Comparison of ENCODE assay signal across 19 cellular contexts in genomic region chr19:3316132-3316648, GRCh38. TPM values are rescaled to one million over a fixed set of nuclear protein-coding genes. Genes with fewer than 3 reads are reported as not detected.
DNase-seq lines count a peak whose midpoint lies in the region; ATAC-seq and TF ChIP-seq lines count a peak whose summit lies in the region.
"Had no signal": no experiment of that assay in that cellular context is flagged by ENCODE, and none has a peak within 500 bp of the region (broad histone marks: within the 10 kb centered on the region; RNA-seq: fewer than 3 reads in every experiment).

No MANE protein-coding gene starts in this region.

- no peak overlapping the region for H3K4me2 ChIP-seq in neural progenitor cell
- H3K4me2 ChIP-seq: BLaER1 treated with 17β-estradiol and CSF1 and Interleukin-3, amounts not matched to agents 10 nM and 100 nM; GM23338 had no signal

- no peaks in the 10 kb centered on the region for H3K36me3 ChIP-seq in neural progenitor cell
- H3K36me3 ChIP-seq: BLaER1 treated with 17β-estradiol and CSF1 and Interleukin-3, amounts not matched to agents 10 nM and 100 nM had no signal

- H3K27me3 Mint-ChIP-seq in T-helper 17 cell (peaks cover 35% of the 10 kb centered on the region), neural progenitor cell (ENCODE audit: insufficient read depth, low read depth) (peaks cover 21% of the 10 kb centered on the region)

- H3K4me1 Mint-ChIP-seq in T-helper 17 cell (peaks cover 4% of the 10 kb centered on the region), neural progenitor cell (no peaks in the 10 kb centered on the region)
- H3K4me1 Mint-ChIP-seq: B cell, GM23338, IgD-negative memory B cell had no signal

- no peak overlapping the region for H3K4me3 Mint-ChIP-seq in T-helper 17 cell
- peak overlapping the region; percentile 60 for H3K4me3 Mint-ChIP-seq in neural progenitor cell
- H3K4me3 Mint-ChIP-seq: B cell; CD8-positive, alpha-beta T cell; GM23338; HFFc6; IgD-negative memory B cell had no signal

- H3K9me3 ChIP-seq in T-helper 17 cell (ENCODE audit: control insufficient read depth, low read length, poor library complexity, severe bottlenecking) (no peaks in the 10 kb centered on the region), neural progenitor cell (ENCODE audit: low read depth) (no peaks in the 10 kb centered on the region)
- H3K9me3 ChIP-seq: BLaER1 treated with 17β-estradiol and CSF1 and Interleukin-3, amounts not matched to agents 10 nM and 100 nM had no signal

- peaks cover 2% of the 10 kb centered on the region for H3K36me3 Mint-ChIP-seq in T-helper 17 cell (ENCODE audit: low read depth)
- H3K36me3 Mint-ChIP-seq in neural progenitor cell, result no peaks in the 10 kb centered on the region
- H3K36me3 Mint-ChIP-seq: CD8-positive, alpha-beta T cell; IgD-negative memory B cell had no signal

- DNase-seq in Right ventricle myocardium superior (peak; percentile 9), left ventricle myocardium superior (no peak), T-helper 17 cell (no peak), neural progenitor cell (ENCODE audit: low spot score) (no peak), DMS114 treated with DMSO at 0.1 percent for 48 hours (lab: John Stamatoyannopoulos, UW; ENCODE audit: unreplicated experiment) (no peak), NOMO-1 treated with dmso at 0.1 percent for 144 hours (lab: John Stamatoyannopoulos, UW; ENCODE audit: unreplicated experiment) (no peak), T1000 (lab: John Stamatoyannopoulos, UW) (no peak)
- DNase-seq: 8988T; CD8-positive, alpha-beta T cell; COR-L47; DMS153; DMS79; GDM1; HCEC 1CT; HFFc6 had no signal

- H3K27ac Mint-ChIP-seq in T-helper 17 cell, result peak overlapping the region; percentile 46
- no peak overlapping the region for H3K27ac Mint-ChIP-seq in neural progenitor cell
- H3K27ac Mint-ChIP-seq: B cell; CD8-positive, alpha-beta T cell; GM23338; HFFc6; IgD-negative memory B cell had no signal

- no peaks in the 10 kb centered on the region for H3K79me2 ChIP-seq in neural progenitor cell (ENCODE audit: low read depth)

- TF ChIP-seq CTCF in neural progenitor cell (IDR thresholded peaks at IDR 0.05), result no peak

- H4K20me1 ChIP-seq in neural progenitor cell (ENCODE audit: low read depth), result no peaks in the 10 kb centered on the region

- H2AFZ ChIP-seq in neural progenitor cell (replicated peaks), result no peak overlapping the region
- H2AFZ ChIP-seq: GM23338 had no signal

- H3K27ac ChIP-seq in neural progenitor cell, result no peak overlapping the region
- H3K27ac ChIP-seq: BLaER1 treated with 17β-estradiol and CSF1 and Interleukin-3, amounts not matched to agents 10 nM and 100 nM had no signal

- H3K4me1 ChIP-seq in neural progenitor cell, result no peaks in the 10 kb centered on the region

- H3F3A ChIP-seq in neural progenitor cell (ENCODE audit: low read depth), result no peaks in the 10 kb centered on the region

- ATAC-seq in Right ventricle myocardium superior (ENCODE audit: poor library complexity) (no peak), left ventricle myocardium superior (no peak), T-helper 17 cell (no peak)
- ATAC-seq: CD8-positive, alpha-beta T cell; GM23338 had no signal

- no peaks in the 10 kb centered on the region for H3K9me3 Mint-ChIP-seq in neural progenitor cell
- H3K9me3 Mint-ChIP-seq: CD8-positive, alpha-beta T cell; GM23338; HFFc6 had no signal

- H3K9ac ChIP-seq in neural progenitor cell, result no peak overlapping the region
- H3K9ac ChIP-seq: BLaER1 treated with 17β-estradiol and CSF1 and Interleukin-3, amounts not matched to agents 10 nM and 100 nM had no signal

- H3K4me3 ChIP-seq in neural progenitor cell, result no peak overlapping the region
- H3K4me3 ChIP-seq: BLaER1 treated with 17β-estradiol and CSF1 and Interleukin-3, amounts not matched to agents 10 nM and 100 nM; GM23338 had no signal

- intact Hi-C loops in Right ventricle myocardium superior (cut with DNase I), result no loop called here
- intact Hi-C loops in left ventricle myocardium superior (cut with micrococcal nuclease), result no loop called here

- peaks cover 50% of the 10 kb centered on the region for H3K27me3 ChIP-seq in neural progenitor cell

RNA-seq across cellular contexts. Expression of gene NFIC, which starts 50.2 kb away (rescaled TPM):
- 153 TPM for total RNA-seq in Right ventricle myocardium superior
- total RNA-seq in left ventricle myocardium superior, result 178 TPM
- total RNA-seq in T-helper 17 cell, result 10 to 100 TPM; 29.0 to 29.3 TPM
- 1.1 and 1.3 TPM in 2 replicates for total RNA-seq in neural progenitor cell (ENCODE audit: low replicate concordance)

Comparison
In these comparisons a context has a peak if more than half of its experiments do, and no peak if none do; other contexts are left out.
1. RNA of gene NFIC, which starts 50.2 kb away (total RNA-seq): 178 TPM in left ventricle myocardium superior (single experiment), 153 TPM in Right ventricle myocardium superior (single experiment) and 29.0 to 29.3 TPM in T-helper 17 cell; 1.1 to 1.3 TPM in neural progenitor cell; every median in the first group is over 10 times any median in the second.